11 cellular contexts compared by ENCODE assay signal in the genomic region with DNA sequence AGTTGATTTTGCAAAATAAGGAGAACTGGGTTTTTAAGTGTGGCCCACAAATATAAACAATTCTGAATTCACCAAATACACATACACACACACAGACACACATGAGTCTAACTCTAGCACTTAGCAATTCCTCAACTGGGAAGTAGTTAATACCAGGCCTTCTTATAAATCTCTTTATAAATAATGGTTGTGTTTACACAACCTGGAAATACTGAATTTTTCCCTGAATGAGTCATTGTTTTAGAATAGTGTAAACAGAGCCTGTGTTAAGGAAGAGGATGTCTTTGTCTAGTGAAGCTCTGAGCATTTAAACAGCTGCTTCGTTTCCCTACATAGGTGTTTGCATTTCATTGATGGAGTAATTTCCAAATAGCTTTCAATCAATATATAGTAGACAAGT.
A peak's percentile ranks its signal among the peaks of the same experiment; 100 is the strongest.
DNase-seq lines count a peak whose midpoint lies in the region; ATAC-seq and TF ChIP-seq lines count a peak whose summit lies in the region.
"Had no signal": no experiment of that assay in that cellular context is flagged by ENCODE, and none has a peak within 500 bp of the region (broad histone marks: within the 10 kb centered on the region; RNA-seq: fewer than 3 reads in every experiment).

No MANE protein-coding gene starts in this region.

- no peaks in the 10 kb centered on the region for H3K36me3 ChIP-seq in WERI-Rb-1
- H3K36me3 ChIP-seq: HAP-1, thyroid gland had no signal

- no peak for TF ChIP-seq CTCF in AG10803 (conservative IDR thresholded peaks at IDR 0.05; ENCODE audit: low read length)
- no peak for TF ChIP-seq CTCF in RWPE1 (conservative IDR thresholded peaks at IDR 0.05; ENCODE audit: low read depth)
- TF ChIP-seq CTCF in foreskin keratinocyte (conservative IDR thresholded peaks at IDR 0.05) = no peak
- TF ChIP-seq CTCF in WERI-Rb-1 (IDR thresholded peaks at IDR 0.05; ENCODE audit: low read depth, low read length) = no peak

- ATAC-seq in foreskin keratinocyte = peak; percentile 23
- no peak for ATAC-seq in GM19455 (IDR thresholded peaks at IDR 0.05; ENCODE audit: unreplicated experiment)
- no peak for ATAC-seq in HG03442 (IDR thresholded peaks at IDR 0.05; ENCODE audit: unreplicated experiment)
- ATAC-seq: CD8-positive, alpha-beta T cell had no signal

- no peaks in the 10 kb centered on the region for H3K27me3 ChIP-seq in foreskin keratinocyte
- H3K27me3 ChIP-seq in WERI-Rb-1 (ENCODE audit: insufficient read depth, low read depth, severe bottlenecking) = no peaks in the 10 kb centered on the region
- H3K27me3 ChIP-seq: thyroid gland had no signal

- H3K27ac ChIP-seq in RWPE1 (no peak overlapping the region), foreskin keratinocyte (no peak overlapping the region), WERI-Rb-1 (no peak overlapping the region)
- H3K27ac ChIP-seq: thyroid gland had no signal

- POLR2A ChIA-PET in RWPE1 (lab: Yijun Ruan, JAX; ENCODE audit: low non-redundant PET) = no interaction called here

- H3K4me3 ChIP-seq in AG10803 (ENCODE audit: low read length) (no peak overlapping the region), WERI-Rb-1 (ENCODE audit: low read depth, low read length) (no peak overlapping the region)
- H3K4me3 ChIP-seq: HAP-1, thyroid gland had no signal

- CTCF ChIA-PET in RWPE1 (lab: Yijun Ruan, JAX) = interaction anchor here (0.6 kb wide), 1 partner anchor 409 kb away, joined by 3 read pairs; no protein-coding TSS in a partner anchor

- DNase-seq in AG10803 (ENCODE audit: low read depth) = peak; percentile 84
- peak; percentile 16 for DNase-seq in HuH-7 (ENCODE audit: low spot score)
- DNase-seq in RWPE1 (ENCODE audit: low spot score) = peak; percentile 42
- peak in 1 of 2 donors; percentile 22 for DNase-seq in foreskin keratinocyte
- DNase-seq in NCI-H2107 treated with DMSO at 0.1 percent for 48 hours (lab: John Stamatoyannopoulos, UW; ENCODE audit: unreplicated experiment) = no peak
- DNase-seq in WERI-Rb-1 = no peak
- DNase-seq: CD8-positive, alpha-beta T cell; thyroid gland had no signal

- H3K9me3 ChIP-seq in WERI-Rb-1 (ENCODE audit: severe bottlenecking) = peaks cover 6% of the 10 kb centered on the region
- H3K9me3 ChIP-seq: HAP-1, thyroid gland had no signal

- no peaks in the 10 kb centered on the region for H3K4me1 ChIP-seq in foreskin keratinocyte
- H3K4me1 ChIP-seq: HAP-1 had no signal

Comparison
In these comparisons a context has a peak if more than half of its experiments do, and no peak if none do; other contexts are left out.
1. DNase-seq: peak in AG10803 (single experiment), HuH-7 (single experiment) and RWPE1 (single experiment); none in NCI-H2107 treated with DMSO at 0.1 percent for 48 hours (single experiment) and WERI-Rb-1 (single experiment).